In genomic region chr11:22337571-22338464, GRCh38 we compare ENCODE assay signal across 8 cellular contexts. TPM values are rescaled to one million over a fixed set of nuclear protein-coding genes. Genes with fewer than 3 reads are reported as not detected.
DNase-seq lines count a peak whose midpoint lies in the region; TF ChIP-seq lines count a peak whose summit lies in the region.

TSS of gene SLC17A6 (plus strand) at chr11:22338381. CDS start at chr11:22338534, 153 bp downstream.

- H3K27me3 Mint-ChIP-seq in HFFc6 (ENCODE audit: insufficient read depth), result peaks cover 7% of the 10 kb centered on the region

- no peak within 1 kb of the TSS for H3K4me3 Mint-ChIP-seq in HFFc6

- H3K9me3 Mint-ChIP-seq in HFFc6, result peaks cover 12% of the 10 kb centered on the region; the same call in 1 of the 2 replicates

- H3K4me1 Mint-ChIP-seq in HFFc6 (ENCODE audit: low read depth), result no peaks in the 10 kb centered on the region

- no peak within 1 kb of the TSS for H3K27ac Mint-ChIP-seq in HFFc6

- 0 out of 2 replicates have a peak, but pooled peaks cover 5% of the 10 kb centered on the region for H3K36me3 Mint-ChIP-seq in HFFc6 (ENCODE audit: low read depth)

- DNase-seq in ELF-1 (ENCODE audit: low read depth, low spot score) (peak; percentile 63), HK-2 (ENCODE audit: unreplicated experiment) (peak; percentile 6), RPMI7951 (ENCODE audit: low read depth) (peak; percentile 14), hepatic stellate cell (ENCODE audit: low spot score) (peak; percentile 7), cortex of kidney (lab: John Stamatoyannopoulos, UW) (no peak), HFFc6 (no peak), NCI-H774 (lab: John Stamatoyannopoulos, UW) (no peak), superior temporal gyrus (ENCODE audit: extremely low spot score) (no peak)

- no peak for TF ChIP-seq CTCF in HFFc6 (IDR thresholded peaks at IDR 0.05)

RNA-seq across cellular contexts. Expression of gene SLC17A6, which starts in this region (rescaled TPM):
- not detected in 2 replicates for total RNA-seq in RPMI7951 (2014; rRNA removed; shearing (Covaris generic))
- total RNA-seq in HFFc6 (2021; fragmentation: NEBNext Ultra II Directional; extraction: Animal tissue kit (Norgen Biotek cat#: 25700)), result not detected

Comparison
In these comparisons a context has a peak if more than half of its experiments do, and no peak if none do; other contexts are left out.
1. Peak in DNase-seq in RPMI7951; RNA of the gene not detected or under 1 TPM.
2. DNase-seq: peak in ELF-1 (single experiment), HK-2 (single experiment) and hepatic stellate cell (single experiment); none in cortex of kidney (single experiment), HFFc6 (single experiment), NCI-H774 (single experiment) and superior temporal gyrus (single experiment).